ENCODE assay signal across 9 cellular contexts in the genomic region with DNA sequence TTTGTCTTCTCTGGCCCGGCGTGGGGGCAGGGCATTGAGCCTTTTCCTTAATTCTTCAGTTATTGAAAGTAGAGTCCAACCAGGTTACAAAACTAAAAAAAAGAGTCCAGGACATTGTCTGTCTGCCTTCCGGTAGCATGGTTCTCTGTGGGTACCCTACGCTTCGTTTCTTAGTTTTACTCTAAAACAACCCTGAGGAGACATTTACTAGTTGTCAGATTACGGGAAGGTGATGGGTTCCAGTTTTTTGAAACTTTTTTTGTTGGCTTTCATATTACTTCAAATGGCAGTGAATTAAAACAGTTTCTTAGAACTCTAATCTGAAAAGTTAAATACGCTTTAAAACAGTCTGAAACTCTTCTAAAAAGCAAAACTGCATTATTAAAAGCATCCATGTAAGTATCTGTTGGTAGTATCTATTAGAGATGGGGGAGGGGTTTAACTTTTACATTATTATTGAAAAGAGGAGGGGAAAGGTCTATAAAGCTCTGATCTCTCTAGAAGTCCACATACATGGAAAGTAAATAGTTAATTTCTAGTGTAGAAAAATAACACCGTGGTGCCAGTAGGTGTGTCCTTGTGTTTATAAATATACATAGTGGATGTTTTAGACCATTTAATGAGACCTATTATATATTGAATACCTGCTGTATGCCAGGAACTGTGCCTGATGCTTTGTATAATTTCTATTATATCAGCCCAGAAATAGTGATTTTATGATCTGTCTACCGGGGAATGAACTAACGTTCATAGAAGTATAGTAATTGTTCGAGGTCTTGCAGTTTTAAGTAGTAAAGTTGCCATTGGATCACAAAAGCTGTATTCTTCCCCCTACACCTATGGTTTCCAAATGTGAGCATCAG. TPM values are rescaled to one million over a fixed set of nuclear protein-coding genes. Genes with fewer than 3 reads are reported as not detected.
DNase-seq lines count a peak whose midpoint lies in the region; ATAC-seq and TF ChIP-seq lines count a peak whose summit lies in the region.
"Had no signal": no experiment of that assay in that cellular context is flagged by ENCODE, and none has a peak within 500 bp of the region (broad histone marks: within the 10 kb centered on the region; RNA-seq: fewer than 3 reads in every experiment).

No MANE protein-coding gene starts in this region.

- in situ Hi-C loops in Panc1 (cut with HindIII; ENCODE audit: low pct_unique_long_range_greater_than_20kb, low sequenced_read_pairs) = loop anchor here (5.0 kb wide), 1 partner anchor 37 kb away; the partner anchor contains the start of gene TBCC

- BruUV-seq in Panc1 (replicated peaks; lab: Mats Ljungman, UMichigan) = TSS peak; percentile 75

- no peaks in the 10 kb centered on the region for H3K9me3 ChIP-seq in Panc1 (ENCODE audit: control insufficient read depth, insufficient read depth, low read depth, low read length)

- H3K27ac ChIP-seq in Panc1 (ENCODE audit: low read length) = peak overlapping the region; percentile 97

- H3K27ac Mint-ChIP-seq in T-helper 1 cell treated with Interleukin-12 subunit alpha and Interleukin-12 subunit beta and Interleukin-4 antibody, amounts not matched to agents 30 μg/mL and 1 μg/mL, for 36 hours = peak overlapping the region; percentile 96
- H3K27ac Mint-ChIP-seq in endothelial cell (ENCODE audit: unreplicated experiment) (peak overlapping the region; percentile 99), natural killer cell (no peak overlapping the region)
- H3K27ac Mint-ChIP-seq in activated T-cell treated with anti-CD3 and anti-CD28 coated beads, Interleukin-2, amount 50 U/mL, for 24 hours = no peak overlapping the region
- H3K27ac Mint-ChIP-seq in activated T-cell treated with anti-CD3 and anti-CD28 coated beads, Interleukin-2, amount 50 U/mL, for 72 hours = no peak overlapping the region
- H3K27ac Mint-ChIP-seq: activated naive CD8-positive, alpha-beta T cell had no signal

- no peaks in the 10 kb centered on the region for H3K27me3 ChIP-seq in Panc1 (ENCODE audit: control insufficient read depth, insufficient read depth, low read length)

- H3K4me1 Mint-ChIP-seq in T-helper 1 cell treated with Interleukin-12 subunit alpha and Interleukin-12 subunit beta and Interleukin-4 antibody, amounts not matched to agents 30 μg/mL and 1 μg/mL, for 36 hours (ENCODE audit: low read depth) = peaks cover 30% of the 10 kb centered on the region
- H3K4me1 Mint-ChIP-seq in endothelial cell (ENCODE audit: unreplicated experiment) (peaks cover 25% of the 10 kb centered on the region), natural killer cell (peaks cover 15 to 24% of the 10 kb centered on the region in 2 donors)
- peaks cover 29% of the 10 kb centered on the region for H3K4me1 Mint-ChIP-seq in activated T-cell treated with anti-CD3 and anti-CD28 coated beads, Interleukin-2, amount 50 U/mL, for 24 hours (ENCODE audit: low read depth)
- H3K4me1 Mint-ChIP-seq in activated T-cell treated with anti-CD3 and anti-CD28 coated beads, Interleukin-2, amount 50 U/mL, for 72 hours (ENCODE audit: low read depth) = peaks cover 32% of the 10 kb centered on the region

- no peaks in the 10 kb centered on the region for H3K27me3 Mint-ChIP-seq in T-helper 1 cell treated with Interleukin-12 subunit alpha and Interleukin-12 subunit beta and Interleukin-4 antibody, amounts not matched to agents 30 μg/mL and 1 μg/mL, for 36 hours (ENCODE audit: low read depth)
- H3K27me3 Mint-ChIP-seq in endothelial cell (ENCODE audit: unreplicated experiment) = peaks cover 20% of the 10 kb centered on the region
- H3K27me3 Mint-ChIP-seq in natural killer cell (ENCODE audit: low read depth in 2 of 2) = no peaks in the 10 kb centered on the region
- no peaks in the 10 kb centered on the region for H3K27me3 Mint-ChIP-seq in activated T-cell treated with anti-CD3 and anti-CD28 coated beads, Interleukin-2, amount 50 U/mL, for 24 hours
- no peaks in the 10 kb centered on the region for H3K27me3 Mint-ChIP-seq in activated T-cell treated with anti-CD3 and anti-CD28 coated beads, Interleukin-2, amount 50 U/mL, for 72 hours (ENCODE audit: low read depth)
- H3K27me3 Mint-ChIP-seq: activated naive CD8-positive, alpha-beta T cell had no signal

- no peaks in the 10 kb centered on the region for H3K9me3 Mint-ChIP-seq in T-helper 1 cell treated with Interleukin-12 subunit alpha and Interleukin-12 subunit beta and Interleukin-4 antibody, amounts not matched to agents 30 μg/mL and 1 μg/mL, for 36 hours
- H3K9me3 Mint-ChIP-seq in endothelial cell (ENCODE audit: unreplicated experiment) (no peaks in the 10 kb centered on the region), natural killer cell (no peaks in the 10 kb centered on the region)
- peaks cover 2% of the 10 kb centered on the region for H3K9me3 Mint-ChIP-seq in activated T-cell treated with anti-CD3 and anti-CD28 coated beads, Interleukin-2, amount 50 U/mL, for 24 hours
- H3K9me3 Mint-ChIP-seq in activated T-cell treated with anti-CD3 and anti-CD28 coated beads, Interleukin-2, amount 50 U/mL, for 72 hours = no peaks in the 10 kb centered on the region

- intact Hi-C loops in Panc1 (cut with micrococcal nuclease; ENCODE audit: unreplicated experiment) (no loop called here), natural killer cell (cut with micrococcal nuclease) (loop anchor here (1.0 to 5.0 kb wide), 5 partner anchors 9 to 108 kb away; partner anchors contain the start of genes RPL7L1 and TBCC)

- H3K36me3 ChIP-seq in Panc1 (ENCODE audit: control insufficient read depth, insufficient read depth, low read length) = no peaks in the 10 kb centered on the region; the same call in 1 of the 2 replicates

- TF ChIP-seq CTCF in Panc1 (IDR thresholded peaks at IDR 0.05) (no peak), endothelial cell (IDR thresholded peaks at IDR 0.05; ENCODE audit: unreplicated experiment) (no peak), natural killer cell (IDR thresholded peaks at IDR 0.05) (no peak)

- peaks cover 23% of the 10 kb centered on the region for H3K36me3 Mint-ChIP-seq in T-helper 1 cell treated with Interleukin-12 subunit alpha and Interleukin-12 subunit beta and Interleukin-4 antibody, amounts not matched to agents 30 μg/mL and 1 μg/mL, for 36 hours (ENCODE audit: low read depth)
- peaks cover 12% of the 10 kb centered on the region for H3K36me3 Mint-ChIP-seq in endothelial cell (ENCODE audit: low read depth, unreplicated experiment)
- H3K36me3 Mint-ChIP-seq in natural killer cell = no peaks in the 10 kb centered on the region
- H3K36me3 Mint-ChIP-seq in activated T-cell treated with anti-CD3 and anti-CD28 coated beads, Interleukin-2, amount 50 U/mL, for 24 hours (ENCODE audit: low read depth) = peaks cover 33% of the 10 kb centered on the region
- peaks cover 4 to 18% of the 10 kb centered on the region in 2 donors for H3K36me3 Mint-ChIP-seq in activated T-cell treated with anti-CD3 and anti-CD28 coated beads, Interleukin-2, amount 50 U/mL, for 72 hours (ENCODE audit: insufficient read depth in 2 of 2)

- no peak for ATAC-seq in Panc1
- no peak for ATAC-seq in natural killer cell
- ATAC-seq in activated T-cell treated with anti-CD3 and anti-CD28 coated beads, Interleukin-2, amount 50 U/mL, for 72 hours (replicated peaks in 1 of 2) = no peak
- no peak for ATAC-seq in GM19035 (IDR thresholded peaks at IDR 0.05; ENCODE audit: unreplicated experiment)

- CTCF ChIA-PET in Panc1 (lab: Charles Lee) = no interaction called here

- H3K4me3 ChIP-seq in Panc1 (ENCODE audit: low read depth in 2 of 2, low read length in 2 of 2) = peak overlapping the region; percentile 59 to 65

- peaks cover 23% of the 10 kb centered on the region for H3K4me1 ChIP-seq in Panc1 (ENCODE audit: control insufficient read depth, insufficient read depth, low read length)

- peak overlapping the region; percentile 94 for H3K4me3 Mint-ChIP-seq in T-helper 1 cell treated with Interleukin-12 subunit alpha and Interleukin-12 subunit beta and Interleukin-4 antibody, amounts not matched to agents 30 μg/mL and 1 μg/mL, for 36 hours
- H3K4me3 Mint-ChIP-seq in endothelial cell (ENCODE audit: unreplicated experiment) = peak overlapping the region; percentile 96
- peak overlapping the region; percentile 97 for H3K4me3 Mint-ChIP-seq in natural killer cell
- no peak overlapping the region for H3K4me3 Mint-ChIP-seq in activated T-cell treated with anti-CD3 and anti-CD28 coated beads, Interleukin-2, amount 50 U/mL, for 24 hours
- no peak overlapping the region for H3K4me3 Mint-ChIP-seq in activated T-cell treated with anti-CD3 and anti-CD28 coated beads, Interleukin-2, amount 50 U/mL, for 72 hours
- H3K4me3 Mint-ChIP-seq: activated naive CD8-positive, alpha-beta T cell had no signal

- DNase-seq in T-helper 1 cell = no peak
- no peak for DNase-seq in Panc1 (ENCODE audit: low read depth, low spot score)
- DNase-seq in endothelial cell (ENCODE audit: low spot score) = no peak
- no peak for DNase-seq in natural killer cell
- DNase-seq in activated T-cell treated with anti-CD3 and anti-CD28 coated beads, Interleukin-2, amount 50 U/mL, for 24 hours = no peak
- no peak for DNase-seq in activated T-cell treated with anti-CD3 and anti-CD28 coated beads, Interleukin-2, amount 50 U/mL, for 72 hours

- POLR2A ChIA-PET in Panc1 (lab: Charles Lee) = interaction anchor here (0.6 kb wide), 1 partner anchor 142 kb away, joined by 5 read pairs; no protein-coding TSS in a partner anchor

RNA-seq across cellular contexts. Expression of gene BICRAL, which starts 2.3 kb away (rescaled TPM):
- total RNA-seq in Panc1 (2021; ENCODE audit: unreplicated experiment) = 12.9 TPM
- 6.6 TPM for polyA plus RNA-seq in Panc1 (2012; ENCODE audit: insufficient read length)
- 9.2 TPM for total RNA-seq in endothelial cell (ENCODE audit: unreplicated experiment)
- 10 to 100 TPM; 31.1 to 43.4 (median 37.1) TPM for total RNA-seq in natural killer cell
- 10 to 100 TPM; 21.9 to 24.4 TPM for total RNA-seq in activated T-cell treated with anti-CD3 and anti-CD28 coated beads, Interleukin-2, amount 50 U/mL, for 72 hours

RNA-seq across cellular contexts. Expression of gene TBCC, which starts 38.2 kb away (rescaled TPM):
- total RNA-seq in Panc1 (2021; ENCODE audit: unreplicated experiment) (25.7 TPM), endothelial cell (ENCODE audit: unreplicated experiment) (23.4 TPM), natural killer cell (10 to 100 TPM; 64.1 to 77.6 (median 65.6) TPM)
- polyA plus RNA-seq in Panc1 (2012; ENCODE audit: insufficient read length) = 20.6 TPM
- 10 to 100 TPM; 24.3 to 25.3 TPM for total RNA-seq in activated T-cell treated with anti-CD3 and anti-CD28 coated beads, Interleukin-2, amount 50 U/mL, for 72 hours

Comparison
In these comparisons a context has a peak if more than half of its experiments do, and no peak if none do; other contexts are left out.
1. H3K27ac Mint-ChIP-seq: peak in T-helper 1 cell treated with Interleukin-12 subunit alpha and Interleukin-12 subunit beta and Interleukin-4 antibody, amounts not matched to agents 30 μg/mL and 1 μg/mL, for 36 hours (single experiment) and endothelial cell (single experiment); none in natural killer cell (0 of 2), activated T-cell treated with anti-CD3 and anti-CD28 coated beads, Interleukin-2, amount 50 U/mL, for 24 hours (single experiment) and activated T-cell treated with anti-CD3 and anti-CD28 coated beads, Interleukin-2, amount 50 U/mL, for 72 hours (single experiment).
2. H3K4me3 Mint-ChIP-seq: peak in T-helper 1 cell treated with Interleukin-12 subunit alpha and Interleukin-12 subunit beta and Interleukin-4 antibody, amounts not matched to agents 30 μg/mL and 1 μg/mL, for 36 hours (single experiment), endothelial cell (single experiment) and natural killer cell (single experiment); none in activated T-cell treated with anti-CD3 and anti-CD28 coated beads, Interleukin-2, amount 50 U/mL, for 24 hours (single experiment) and activated T-cell treated with anti-CD3 and anti-CD28 coated beads, Interleukin-2, amount 50 U/mL, for 72 hours (0 of 2).